In the genomic region with DNA sequence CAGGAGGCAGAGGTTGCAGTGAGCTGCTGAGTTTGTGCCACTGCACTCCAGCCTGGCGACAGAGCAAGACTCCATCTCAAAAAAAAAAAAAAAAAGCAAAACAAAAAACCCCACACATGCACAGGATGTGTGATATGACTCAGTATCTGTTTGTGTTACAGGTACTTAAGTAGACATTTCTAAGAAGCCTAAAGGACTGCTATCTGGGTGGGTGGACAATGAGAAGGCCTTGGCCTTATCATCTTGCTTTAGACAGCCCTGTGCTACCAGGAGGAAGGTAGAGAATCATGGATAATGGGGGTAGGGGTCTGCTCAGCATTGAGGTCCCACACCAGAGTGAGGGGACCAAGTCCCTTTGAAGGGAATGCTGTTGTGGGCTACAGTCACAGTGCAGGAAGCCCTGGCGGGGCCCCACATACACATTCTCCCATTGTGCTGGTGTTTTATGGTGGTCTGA, we compare ENCODE assay signal across 8 cellular contexts. TPM values are rescaled to one million over a fixed set of nuclear protein-coding genes. Genes with fewer than 3 reads are reported as not detected.
DNase-seq lines count a peak whose midpoint lies in the region; ATAC-seq and TF ChIP-seq lines count a peak whose summit lies in the region.
"Had no signal": no experiment of that assay in that cellular context is flagged by ENCODE, and none has a peak within 500 bp of the region (broad histone marks: within the 10 kb centered on the region; RNA-seq: fewer than 3 reads in every experiment).

No MANE protein-coding gene starts in this region.

- H3K27me3 ChIP-seq in osteoblast (ENCODE audit: insufficient read depth, low read length) (no peaks in the 10 kb centered on the region), right lobe of liver (no peaks in the 10 kb centered on the region)

- H3K79me2 ChIP-seq in osteoblast (ENCODE audit: insufficient read depth, low read length), result no peaks in the 10 kb centered on the region

- TF ChIP-seq POLR2A in right lobe of liver (IDR thresholded peaks at IDR 0.05), result no peak

- peak; percentile 66 for ATAC-seq in GM18511 (IDR thresholded peaks at IDR 0.05; ENCODE audit: unreplicated experiment)
- peak; percentile 38 for ATAC-seq in GM21786 (IDR thresholded peaks at IDR 0.05; ENCODE audit: unreplicated experiment)
- peak; percentile 67 to 72 for ATAC-seq in activated T-cell treated with anti-CD3 and anti-CD28 coated beads, Interleukin-2, amount 50 U/mL, for 4 hours
- no peak for ATAC-seq in GM21825 (IDR thresholded peaks at IDR 0.05; ENCODE audit: unreplicated experiment)
- no peak for ATAC-seq in right lobe of liver

- TF ChIP-seq CTCF in osteoblast (IDR thresholded peaks at IDR 0.05; ENCODE audit: extremely low read depth, low read depth, low read length), result no peak
- TF ChIP-seq CTCF in right lobe of liver (IDR thresholded peaks at IDR 0.05), result no peak

- no peaks in the 10 kb centered on the region for H3K9me3 ChIP-seq in osteoblast (ENCODE audit: low read depth, low read length)
- H3K9me3 ChIP-seq in right lobe of liver, result no peaks in the 10 kb centered on the region

- WGBS in right lobe of liver (ENCODE audit: insufficient coverage, low coverage, low lambda C conversion rate, missing lambda C conversion rate), result 100% methylated on average over 2 of the region's 2 CpGs

- no peak overlapping the region for H3K4me2 ChIP-seq in osteoblast (ENCODE audit: insufficient read depth, low read length)

- intact Hi-C loops in right lobe of liver (cut with DNase I), result no loop called here

- no peaks in the 10 kb centered on the region for H3K9me3 Mint-ChIP-seq in activated T-cell treated with anti-CD3 and anti-CD28 coated beads, Interleukin-2, amount 50 U/mL, for 4 hours

- H3K27ac ChIP-seq in osteoblast (ENCODE audit: low read depth, low read length) (no peak overlapping the region), right lobe of liver (no peak overlapping the region)

- H3K4me3 ChIP-seq in osteoblast (ENCODE audit: insufficient read depth, low read length) (no peak overlapping the region), right lobe of liver (no peak overlapping the region)

- no peaks in the 10 kb centered on the region for H3K27me3 Mint-ChIP-seq in activated T-cell treated with anti-CD3 and anti-CD28 coated beads, Interleukin-2, amount 50 U/mL, for 4 hours (ENCODE audit: low read depth)

- peaks cover 91% of the 10 kb centered on the region for H3K4me1 Mint-ChIP-seq in activated T-cell treated with anti-CD3 and anti-CD28 coated beads, Interleukin-2, amount 50 U/mL, for 4 hours (ENCODE audit: low read depth)

- DNase-seq in activated T-cell treated with anti-CD3 and anti-CD28 coated beads, Interleukin-2, amount 50 U/mL, for 4 hours, result no peak
- DNase-seq in osteoblast (ENCODE audit: insufficient read length, low spot score, missing footprints) (peak; percentile 18), NCI-H187 treated with DMSO at 0.1 percent for 48 hours (lab: John Stamatoyannopoulos, UW) (no peak), right lobe of liver (no peak)
- DNase-seq: cortex of kidney had no signal

- H3K4me3 Mint-ChIP-seq in activated T-cell treated with anti-CD3 and anti-CD28 coated beads, Interleukin-2, amount 50 U/mL, for 4 hours, result peak overlapping the region; percentile 41

- H3K36me3 ChIP-seq in osteoblast (ENCODE audit: insufficient read depth, low read length) (peaks cover 95% of the 10 kb centered on the region), right lobe of liver (peaks cover 0 to 85% (median 32%) of the 10 kb centered on the region in 4 donors)

- H4K20me1 ChIP-seq in osteoblast (ENCODE audit: insufficient read depth, low read length), result peaks cover 21% of the 10 kb centered on the region

- H2AFZ ChIP-seq in osteoblast (ENCODE audit: low read length), result no peak overlapping the region

- H3K4me1 ChIP-seq in osteoblast (ENCODE audit: insufficient read depth, low read length), result no peaks in the 10 kb centered on the region
- no peaks in the 10 kb centered on the region for H3K4me1 ChIP-seq in right lobe of liver

- H3K36me3 Mint-ChIP-seq in activated T-cell treated with anti-CD3 and anti-CD28 coated beads, Interleukin-2, amount 50 U/mL, for 4 hours (ENCODE audit: insufficient read depth), result peaks cover 26% of the 10 kb centered on the region

RNA-seq across cellular contexts. Expression of a gene that starts 26.7 kb away (rescaled TPM):
- total RNA-seq in activated T-cell treated with anti-CD3 and anti-CD28 coated beads, Interleukin-2, amount 50 U/mL, for 4 hours, result 10 to 100 TPM; 27.4 to 38.3 (median 32.7) TPM
- 1.4 and 2.7 TPM in 2 replicates for total RNA-seq in osteoblast
- total RNA-seq in right lobe of liver, result 1 to 10 TPM in 5 of 6 experiments, under 1 TPM in 1; 0.68 to 3.6 (median 2.8) TPM

RNA-seq across cellular contexts. Expression of a gene that starts 57.6 kb away (rescaled TPM):
- total RNA-seq in activated T-cell treated with anti-CD3 and anti-CD28 coated beads, Interleukin-2, amount 50 U/mL, for 4 hours, result 10 to 100 TPM; 15.6 to 27.0 (median 25.6) TPM
- total RNA-seq in osteoblast (104 and 174 TPM in 2 replicates), right lobe of liver (10 to 100 TPM; 25.4 to 44.3 (median 35.9) TPM)

Comparison
In these comparisons a context has a peak if more than half of its experiments do, and no peak if none do; other contexts are left out.
1. ATAC-seq: peak in GM18511 (single experiment), GM21786 (single experiment) and activated T-cell treated with anti-CD3 and anti-CD28 coated beads, Interleukin-2, amount 50 U/mL, for 4 hours (2 of 2); none in GM21825 (single experiment) and right lobe of liver (0 of 4).